In genomic region chr12:113234483-113234882, GRCh38 we compare ENCODE assay signal across 1 cellular context.
TF ChIP-seq lines count a peak whose summit lies in the region.

No MANE protein-coding gene starts in this region.

TF ChIP-seq in WTC11, 78 proteins besides CTCF, POLR2A, EP300 and RAD21 (continued from another document):
- no peak for TF ChIP-seq ZNF425 (CRISPR knock-in tag; conservative IDR thresholded peaks at IDR 0.05)
- TF ChIP-seq NR3C1 (CRISPR knock-in tag; conservative IDR thresholded peaks at IDR 0.05; ENCODE audit: low read depth), result no peak
- no peak for TF ChIP-seq GRHL2 (CRISPR knock-in tag; IDR thresholded peaks at IDR 0.05; ENCODE audit: insufficient replicate concordance, severe bottlenecking)
- TF ChIP-seq ZNF317 (CRISPR knock-in tag; IDR thresholded peaks at IDR 0.05; ENCODE audit: borderline replicate concordance, low read depth), result no peak
- no peak for TF ChIP-seq ELF4 (CRISPR knock-in tag; IDR thresholded peaks at IDR 0.05; ENCODE audit: low read depth)
- no peak for TF ChIP-seq MYBL2 (CRISPR knock-in tag; IDR thresholded peaks at IDR 0.05)
- no peak for TF ChIP-seq CBFB (CRISPR knock-in tag; IDR thresholded peaks at IDR 0.05; ENCODE audit: low read depth)
- TF ChIP-seq ZNF232 (CRISPR knock-in tag; IDR thresholded peaks at IDR 0.05), result no peak
- no peak for TF ChIP-seq FOXJ3 (CRISPR knock-in tag; IDR thresholded peaks at IDR 0.05; ENCODE audit: borderline replicate concordance)
- no peak for TF ChIP-seq ZNF281 (CRISPR knock-in tag; IDR thresholded peaks at IDR 0.05)
- TF ChIP-seq PREB (CRISPR knock-in tag; IDR thresholded peaks at IDR 0.05; ENCODE audit: borderline replicate concordance), result no peak
- no peak for TF ChIP-seq CREM (CRISPR knock-in tag; IDR thresholded peaks at IDR 0.05)
- TF ChIP-seq MXD4 (CRISPR knock-in tag; IDR thresholded peaks at IDR 0.05; ENCODE audit: borderline replicate concordance), result no peak
- no peak for TF ChIP-seq NFATC4 (CRISPR knock-in tag; IDR thresholded peaks at IDR 0.05)
- TF ChIP-seq ZNF512 (CRISPR knock-in tag; IDR thresholded peaks at IDR 0.05; ENCODE audit: borderline replicate concordance), result no peak
- TF ChIP-seq MLX (CRISPR knock-in tag; IDR thresholded peaks at IDR 0.05), result no peak
- no peak for TF ChIP-seq E2F4 (CRISPR knock-in tag; IDR thresholded peaks at IDR 0.05; ENCODE audit: borderline replicate concordance, low read depth)
- TF ChIP-seq ATF6 (CRISPR knock-in tag; IDR thresholded peaks at IDR 0.05), result no peak
- no peak for TF ChIP-seq JAZF1 (CRISPR knock-in tag; IDR thresholded peaks at IDR 0.05)
